ENCODE assay signal across 8 cellular contexts in genomic region chr16:89216315-89217137, GRCh38. TPM values are rescaled to one million over a fixed set of nuclear protein-coding genes. Genes with fewer than 3 reads are reported as not detected.
DNase-seq lines count a peak whose midpoint lies in the region; ATAC-seq, FAIRE-seq and TF ChIP-seq lines count a peak whose summit lies in the region.

No MANE protein-coding gene starts in this region.

- peaks cover 5% of the 10 kb centered on the region for H3K36me3 Mint-ChIP-seq in MCF 10A (ENCODE audit: insufficient read depth, unreplicated experiment)

- peak overlapping the region; percentile 47 for H3K27ac Mint-ChIP-seq in MCF 10A (ENCODE audit: low read depth, unreplicated experiment)

- peaks cover 9% of the 10 kb centered on the region for H3K4me1 ChIP-seq in A549

- TF ChIP-seq CTCF in A549 (IDR thresholded peaks at IDR 0.05) (peak; percentile 72), VCaP (conservative IDR thresholded peaks at IDR 0.05) (peak; percentile 58), MCF 10A (IDR thresholded peaks at IDR 0.05; ENCODE audit: unreplicated experiment) (peak; percentile 70)

- TF ChIP-seq EP300 in A549 (IDR thresholded peaks at IDR 0.05), result no peak

- POLR2A ChIA-PET in A549 (lab: Yijun Ruan, JAX), result interaction anchor here (0.8 to 1.5 kb wide), 4 partner anchors 15 to 405 kb away, joined by 3 to 5 read pairs (median 3); partner anchors contain the start of genes APRT and SPG7
- POLR2A ChIA-PET in MCF 10A (lab: Yijun Ruan, JAX), result interaction anchor here (0.7 to 2.2 kb wide), 12 partner anchors 11 to 646 kb away, joined by 3 to 13 read pairs (median 4); partner anchors contain the start of genes APRT and ZC3H18

- no peak for TF ChIP-seq POLR2A in A549 (IDR thresholded peaks at IDR 0.05; ENCODE audit: low read length)

- no peaks in the 10 kb centered on the region for H3K27me3 Mint-ChIP-seq in MCF 10A (ENCODE audit: insufficient read depth, unreplicated experiment)

- CTCF ChIA-PET in A549 (lab: Yijun Ruan, JAX), result interaction anchor here (0.6 to 1.7 kb wide), 16 partner anchors 19 to 407 kb away, joined by 3 to 4 read pairs (median 3); partner anchors contain the start of gene APRT
- CTCF ChIA-PET in MCF 10A (lab: Yijun Ruan, JAX), result interaction anchor here (0.7 to 1.7 kb wide), 6 partner anchors 22 to 849 kb away, joined by 3 to 7 read pairs (median 4); no protein-coding TSS in a partner anchor

- peak; percentile 79 to 81 for DNase-seq in A549 (ENCODE audit: low read depth in 1 of 2, low spot score in 1 of 2)
- peak; percentile 43 for DNase-seq in NCI-H1694 treated with DMSO at 0.1 percent for 48 hours (lab: John Stamatoyannopoulos, UW)
- DNase-seq in MCF 10A (ENCODE audit: unreplicated experiment), result peak; percentile 80
- no peak for DNase-seq in skeletal muscle cell (ENCODE audit: low read depth)

- H3K9me3 Mint-ChIP-seq in MCF 10A (ENCODE audit: unreplicated experiment), result no peaks in the 10 kb centered on the region

- H3K4me3 ChIP-seq in A549 (peak overlapping the region; percentile 78), iPS-18c (ENCODE audit: insufficient read depth, low read depth, low read length) (peak overlapping the region; percentile 99), skeletal muscle cell (ENCODE audit: low read depth, low read length) (peak overlapping the region; percentile 97)

- ATAC-seq in A549, result peak; percentile 81 to 83
- ATAC-seq in GM18502 (IDR thresholded peaks at IDR 0.05; ENCODE audit: poor library complexity, unreplicated experiment), result peak; percentile 43
- ATAC-seq in HG02973 (IDR thresholded peaks at IDR 0.05; ENCODE audit: unreplicated experiment), result no peak

- 3% methylated on average over 25 of the region's 25 CpGs for WGBS in A549 (ENCODE audit: missing lambda C conversion rate)

- peak overlapping the region; percentile 88 for H3K4me3 Mint-ChIP-seq in MCF 10A (ENCODE audit: unreplicated experiment)

- peak; percentile 87 to 92 for TF ChIP-seq RAD21 in A549 (conservative IDR thresholded peaks at IDR 0.05 in 1 of 2, IDR thresholded peaks at IDR 0.05 in 1 of 2)

- intact Hi-C loops in MCF 10A (cut with micrococcal nuclease), result loop anchor here (1.0 kb wide), 2 partner anchors 163 to 404 kb away; no protein-coding TSS in a partner anchor

- no peak for FAIRE-seq in A549 (lab: Jason Lieb, UNC)

- BruUV-seq in MCF 10A (replicated peaks; lab: Mats Ljungman, UMichigan), result no TSS peak

- H3K4me1 Mint-ChIP-seq in MCF 10A (ENCODE audit: insufficient read depth, unreplicated experiment), result peaks cover 6% of the 10 kb centered on the region

- H3K9me3 ChIP-seq in A549 (no peaks in the 10 kb centered on the region), iPS-18c (ENCODE audit: control insufficient read depth, insufficient read depth, low read length) (no peaks in the 10 kb centered on the region)

- H3K27ac ChIP-seq in A549 (peak overlapping the region; percentile 87 to 95), VCaP (peak overlapping the region; percentile 60)

- H3K4me2 ChIP-seq in A549, result peak overlapping the region; percentile 100

TF ChIP-seq in A549, 52 proteins besides CTCF, POLR2A, EP300 and RAD21:
- TF ChIP-seq RARB (CRISPR knock-in tag; IDR thresholded peaks at IDR 0.05) (no peak), HOXB13 (CRISPR knock-in tag; IDR thresholded peaks at IDR 0.05; ENCODE audit: low read depth) (no peak), FOSL2 (IDR thresholded peaks at IDR 0.05) (no peak), FOSL2 (CRISPR knock-in tag; IDR thresholded peaks at IDR 0.05) (peak; percentile 37; the same call in 1 of the 2 replicates), BHLHE40 (IDR thresholded peaks at IDR 0.05; ENCODE audit: low read depth, low read length) (peak; percentile 40), MAX (IDR thresholded peaks at IDR 0.05) (peak; percentile 91), EHF (CRISPR knock-in tag; IDR thresholded peaks at IDR 0.05) (0 out of 2 replicates have a peak, but pooled peaks have one; percentile 7), MAFK (IDR thresholded peaks at IDR 0.05; ENCODE audit: partially characterized antibody) (no peak), HOXA7 (CRISPR knock-in tag; IDR thresholded peaks at IDR 0.05) (0 out of 2 replicates have a peak, but pooled peaks have one; percentile 26), CHD2 (IDR thresholded peaks at IDR 0.05; ENCODE audit: low read length, partially characterized antibody) (peak; percentile 16), SMC3 (IDR thresholded peaks at IDR 0.05) (peak; percentile 69), CEBPB (IDR thresholded peaks at IDR 0.05) (peak in 1 of 2 experiments; percentile 51; a peak in 2 of 4 replicates)
- TF ChIP-seq, protein P1, sequence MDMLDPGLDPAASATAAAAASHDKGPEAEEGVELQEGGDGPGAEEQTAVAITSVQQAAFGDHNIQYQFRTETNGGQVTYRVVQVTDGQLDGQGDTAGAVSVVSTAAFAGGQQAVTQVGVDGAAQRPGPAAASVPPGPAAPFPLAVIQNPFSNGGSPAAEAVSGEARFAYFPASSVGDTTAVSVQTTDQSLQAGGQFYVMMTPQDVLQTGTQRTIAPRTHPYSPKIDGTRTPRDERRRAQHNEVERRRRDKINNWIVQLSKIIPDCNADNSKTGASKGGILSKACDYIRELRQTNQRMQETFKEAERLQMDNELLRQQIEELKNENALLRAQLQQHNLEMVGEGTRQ (IDR thresholded peaks at IDR 0.05), result peak; percentile 87
- TF ChIP-seq, protein P2, sequence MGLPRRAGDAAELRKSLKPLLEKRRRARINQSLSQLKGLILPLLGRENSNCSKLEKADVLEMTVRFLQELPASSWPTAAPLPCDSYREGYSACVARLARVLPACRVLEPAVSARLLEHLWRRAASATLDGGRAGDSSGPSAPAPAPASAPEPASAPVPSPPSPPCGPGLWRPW (IDR thresholded peaks at IDR 0.05), result no peak

RNA-seq across cellular contexts. Expression of gene ZNF778, which starts 1.0 kb away (rescaled TPM):
- polyA plus RNA-seq in A549 (2011; rRNA removed) (9.5 and 10.5 TPM in 2 replicates), A549 (2017; fragmentation: RNase III; extraction: RNeasy Plus Mini Kit Qiagen cat#74134 plus additional on column Dnase treatment) (5.8 to 7.0 TPM (median 7.0 TPM) in 3 replicates)
- 3.9 and 4.5 TPM in 2 replicates for polyA plus RNA-seq in A549 (2012; cell fraction: cytosol; rRNA removed)
- 2.6 and 3.2 TPM in 2 replicates for polyA plus RNA-seq in A549 (2012; cell fraction: nucleus; rRNA removed)
- 11.7 and 12.7 TPM in 2 replicates for polyA minus RNA-seq in A549 (2011; rRNA and poly(A)+ RNA removed)
- total RNA-seq in MCF 10A (2022), result 13.5 and 15.8 TPM in 2 replicates

RNA-seq across cellular contexts. Expression of gene SLC22A31, which starts 16.2 kb away (rescaled TPM):
- polyA plus RNA-seq in A549 (2011; rRNA removed) (0.36 and 0.42 TPM in 2 replicates), A549 (2017; fragmentation: RNase III; extraction: RNeasy Plus Mini Kit Qiagen cat#74134 plus additional on column Dnase treatment) (0.77 to 1.1 TPM (median 0.98 TPM) in 3 replicates)
- polyA plus RNA-seq in A549 (2012; cell fraction: cytosol; rRNA removed), result 0.67 and 1.2 TPM in 2 replicates
- polyA plus RNA-seq in A549 (2012; cell fraction: nucleus; rRNA removed), result 15.1 and 16.4 TPM in 2 replicates
- polyA minus RNA-seq in A549 (2011; rRNA and poly(A)+ RNA removed), result 0.15 TPM in 1 of 2 replicates, not detected in the other
- not detected in 2 replicates for total RNA-seq in MCF 10A (2022)

RNA-seq across cellular contexts. Expression of gene CDH15, which starts 45.0 kb away (rescaled TPM):
- polyA plus RNA-seq in A549 (2011; rRNA removed), result 0.05 TPM in 1 of 2 replicates, not detected in the other
- 0.03 TPM in 2 replicates for polyA plus RNA-seq in A549 (2012; cell fraction: cytosol; rRNA removed)
- 0.11 and 0.12 TPM in 2 replicates for polyA plus RNA-seq in A549 (2012; cell fraction: nucleus; rRNA removed)
- 0.03 to 0.09 TPM (median 0.08 TPM) in 3 replicates for polyA plus RNA-seq in A549 (2017; fragmentation: RNase III; extraction: RNeasy Plus Mini Kit Qiagen cat#74134 plus additional on column Dnase treatment)
- polyA minus RNA-seq in A549 (2011; rRNA and poly(A)+ RNA removed), result not detected in 2 replicates
- total RNA-seq in MCF 10A (2022), result not detected in 2 replicates
